8 cellular contexts compared by ENCODE assay signal in the genomic region with DNA sequence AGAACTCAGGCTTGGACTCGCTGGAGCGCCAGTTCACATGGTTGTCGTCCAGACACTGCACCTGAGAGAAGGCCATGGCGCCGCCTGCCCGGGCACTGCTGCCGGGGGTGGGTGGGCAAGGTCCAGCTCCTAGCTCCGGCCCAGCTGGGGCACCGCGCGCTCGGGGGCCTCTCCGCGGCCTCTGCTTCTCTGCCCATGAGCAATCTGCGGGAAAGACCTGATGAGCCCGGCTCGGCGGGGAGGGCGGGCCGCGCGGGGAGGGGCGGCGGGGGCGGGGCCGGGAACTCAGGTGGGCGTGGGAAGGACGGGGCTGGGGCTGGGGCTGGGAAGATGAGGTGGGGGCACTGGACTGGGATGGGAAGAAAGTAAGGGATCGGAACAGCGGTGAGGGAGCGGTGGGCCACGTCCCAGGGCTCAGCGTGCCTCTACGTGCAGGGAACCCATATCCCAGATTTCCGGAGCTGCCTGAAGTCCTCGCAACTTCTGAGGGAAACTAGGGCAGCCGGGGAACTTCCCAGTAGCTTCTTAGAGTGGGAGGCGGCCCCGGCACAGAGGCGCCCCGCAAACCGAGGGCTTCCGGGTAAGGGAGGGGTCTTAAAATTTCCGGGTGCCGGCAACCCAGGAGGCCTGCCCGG. TPM values are rescaled to one million over a fixed set of nuclear protein-coding genes. Genes with fewer than 3 reads are reported as not detected.
DNase-seq lines count a peak whose midpoint lies in the region; ATAC-seq and TF ChIP-seq lines count a peak whose summit lies in the region.

No MANE protein-coding gene starts in this region.

- H3K27ac Mint-ChIP-seq in T-cell, result peak overlapping the region; percentile 82 to 88

- H3K9me3 Mint-ChIP-seq in T-cell, result no peaks in the 10 kb centered on the region

- peaks cover 5% of the 10 kb centered on the region for H3K36me3 Mint-ChIP-seq in T-cell

- peak overlapping the region; percentile 65 for H3K4me3 ChIP-seq in astrocyte of the spinal cord (ENCODE audit: low read depth, low read length)

- POLR2A ChIA-PET in T-cell (lab: Charles Lee), result no interaction called here

- in situ Hi-C loops in astrocyte of the spinal cord (cut with HindIII; ENCODE audit: low sequenced_read_pairs), result no loop called here

- CTCF ChIA-PET in T-cell (lab: Charles Lee), result interaction anchor here in 1 of 2 donors (1.5 kb wide), 1 partner anchor 43 kb away, joined by 3 read pairs; no protein-coding TSS in a partner anchor

- peaks cover 28 to 39% (median 31%) of the 10 kb centered on the region in 3 donors for H3K4me1 Mint-ChIP-seq in T-cell

- peak in 32 of 34 experiments; percentile 16 to 69 (median 57) for DNase-seq in T-cell
- DNase-seq in astrocyte of the spinal cord (ENCODE audit: low read depth, low spot score), result peak; percentile 47
- peak; percentile 94 for DNase-seq in islet precursor cell
- peak; percentile 59 for DNase-seq in stimulated activated CD4-positive, alpha-beta T cell treated with anti-CD3 and anti-CD28 coated beads, Interleukin-2, amount 100 ng/mL, for 4 hours (ENCODE audit: low read depth)
- DNase-seq in NCI-H774 (lab: John Stamatoyannopoulos, UW), result no peak
- no peak for DNase-seq in NCI-H446 (lab: John Stamatoyannopoulos, UW)

- peak overlapping the region; percentile 82 to 89 (median 83) for H3K4me3 Mint-ChIP-seq in T-cell

- H3K27me3 Mint-ChIP-seq in T-cell, result no peaks in the 10 kb centered on the region

- no peak for TF ChIP-seq CTCF in astrocyte of the spinal cord (IDR thresholded peaks at IDR 0.05; ENCODE audit: low read depth, low read length)

- ATAC-seq in GM18517 (IDR thresholded peaks at IDR 0.05; ENCODE audit: unreplicated experiment) (peak; percentile 34), HG03097 (IDR thresholded peaks at IDR 0.05; ENCODE audit: low FRiP score, unreplicated experiment) (peak; percentile 23), T-cell (replicated peaks in 1 of 4) (peak; percentile 56 to 73 (median 58))

RNA-seq across cellular contexts. Expression of a gene that starts 0.5 kb away (rescaled TPM):
- total RNA-seq in T-cell, result 10 to 100 TPM in 3 of 5 donors, 1 to 10 TPM in 2; 4.9 to 23.3 (median 20.8) TPM

RNA-seq across cellular contexts. Expression of a gene that starts 42.7 kb away (rescaled TPM):
- 10 to 100 TPM; 26.5 to 95.2 (median 74.0) TPM for total RNA-seq in T-cell

RNA-seq across cellular contexts. Expression of a gene that starts 52.1 kb away (rescaled TPM):
- under 1 TPM in 1 of 5 donors, not detected in 4; 0.09 TPM for total RNA-seq in T-cell

Comparison
In these comparisons a context has a peak if more than half of its experiments do, and no peak if none do; other contexts are left out.
1. DNase-seq: peak in T-cell (32 of 34), astrocyte of the spinal cord (single experiment), islet precursor cell (single experiment) and stimulated activated CD4-positive, alpha-beta T cell treated with anti-CD3 and anti-CD28 coated beads, Interleukin-2, amount 100 ng/mL, for 4 hours (single experiment); none in NCI-H774 (single experiment) and NCI-H446 (0 of 2).
2. Peak in every context shown above with its lines, with median percentiles within 50 percentile points of each other: ATAC-seq.